14 cellular contexts compared by ENCODE assay signal in the genomic region with DNA sequence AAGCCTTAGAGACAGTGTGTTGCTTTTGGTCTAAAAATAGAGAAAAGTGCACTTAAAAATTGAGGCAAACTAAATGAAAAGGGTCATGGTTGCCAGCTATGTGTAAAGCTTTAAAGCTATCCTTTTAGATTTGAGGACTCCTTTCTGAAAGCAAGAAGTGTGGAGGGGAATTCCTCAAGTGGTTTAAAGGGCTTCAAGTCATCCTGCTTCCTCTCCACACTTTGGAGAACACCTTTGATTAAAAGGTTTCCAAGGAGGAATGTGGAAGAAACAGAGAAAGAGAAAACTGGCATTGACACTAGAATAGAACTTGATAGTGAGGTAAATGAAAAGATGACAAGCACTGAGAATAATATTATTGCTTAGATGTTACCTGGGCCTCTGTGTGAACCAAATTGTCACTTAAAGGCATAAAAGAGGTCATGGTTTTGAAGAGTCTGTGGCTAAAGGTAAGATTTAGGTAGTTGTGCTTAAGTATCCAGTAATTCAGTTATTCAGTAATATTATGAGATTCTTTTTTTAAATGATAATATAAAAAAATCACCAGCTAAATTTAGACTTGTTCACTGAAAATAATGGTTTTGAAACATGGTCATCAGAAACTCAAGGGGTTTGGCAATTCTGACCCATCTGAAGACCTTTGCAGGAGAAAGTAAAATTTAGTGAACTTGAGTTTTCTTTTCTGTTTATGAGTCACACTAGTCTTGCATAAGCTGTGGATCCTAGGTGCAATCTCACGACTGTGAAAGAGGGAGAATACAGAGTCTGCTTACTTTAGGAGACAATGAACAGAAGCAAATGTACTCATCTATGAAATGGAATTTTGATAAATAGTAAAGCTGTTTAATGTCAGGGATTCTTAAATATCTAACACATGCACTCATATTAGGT.
DNase-seq lines count a peak whose midpoint lies in the region; ATAC-seq and TF ChIP-seq lines count a peak whose summit lies in the region.
"Had no signal": no experiment of that assay in that cellular context is flagged by ENCODE, and none has a peak within 500 bp of the region (broad histone marks: within the 10 kb centered on the region; RNA-seq: fewer than 3 reads in every experiment).

No MANE protein-coding gene starts in this region.

- ATAC-seq in GM18868 (IDR thresholded peaks at IDR 0.05; ENCODE audit: unreplicated experiment) (peak; percentile 86), HG02884 (IDR thresholded peaks at IDR 0.05; ENCODE audit: unreplicated experiment) (peak; percentile 82)
- ATAC-seq: activated CD8-positive, alpha-beta T cell treated with anti-CD3 and anti-CD28 coated beads for 36 hours had no signal

- DNase-seq in NOMO-1 treated with DMSO at 0.1 percent for 48 hours (lab: John Stamatoyannopoulos, UW; ENCODE audit: unreplicated experiment) (peak; percentile 87), foreskin fibroblast (peak; percentile 66 to 87), activated gamma-delta T cell (lab: John Stamatoyannopoulos, UW) (no peak), NCI-H2171 treated with DMSO at 0.1 percent for 48 hours (lab: John Stamatoyannopoulos, UW) (no peak), cardiac septum (ENCODE audit: low spot score) (no peak), DMS53 treated with DMSO at 0.1 percent for 48 hours (lab: John Stamatoyannopoulos, UW; ENCODE audit: unreplicated experiment) (no peak)
- DNase-seq: activated CD8-positive, alpha-beta T cell treated with anti-CD3 and anti-CD28 coated beads for 36 hours; erythroblast; left cardiac atrium; NCI-H345; nucleus accumbens; SK-N-SH had no signal

- no peak overlapping the region for H3K4me3 ChIP-seq in foreskin fibroblast (ENCODE audit: low read depth in 1 of 2, low read length in 2 of 2)

- TF ChIP-seq CTCF in foreskin fibroblast (IDR thresholded peaks at IDR 0.05; ENCODE audit: low read depth, low read length), result no peak

- intact Hi-C loops in cardiac septum (cut with DNase I), result no loop called here

Comparison
In these comparisons a context has a peak if more than half of its experiments do, and no peak if none do; other contexts are left out.
1. DNase-seq: peak in NOMO-1 treated with DMSO at 0.1 percent for 48 hours (single experiment) and foreskin fibroblast (2 of 2); none in activated gamma-delta T cell (single experiment), NCI-H2171 treated with DMSO at 0.1 percent for 48 hours (single experiment), cardiac septum (single experiment) and DMS53 treated with DMSO at 0.1 percent for 48 hours (single experiment).